In genomic region chr14:95892142-95892541, GRCh38 we compare ENCODE assay signal across 1 cellular context.
A peak's percentile ranks its signal among the peaks of the same experiment; 100 is the strongest.
TF ChIP-seq lines count a peak whose summit lies in the region.

No MANE protein-coding gene starts in this region.

TF ChIP-seq in K562, 482 proteins besides CTCF, POLR2A, EP300 and RAD21 (continued from another document):
- TF ChIP-seq ZNF589 (CRISPR knock-in tag; IDR thresholded peaks at IDR 0.05; ENCODE audit: low read depth) (peak; percentile 62), BACH1 (tag; IDR thresholded peaks at IDR 0.05) (no peak), ZNF175 (CRISPR knock-in tag; IDR thresholded peaks at IDR 0.05; ENCODE audit: low read depth) (peak; percentile 46; the same call in 1 of the 2 replicates), FOSL1 (tag; conservative IDR thresholded peaks at IDR 0.05) (peak; percentile 73)
- TF ChIP-seq, protein P1, sequence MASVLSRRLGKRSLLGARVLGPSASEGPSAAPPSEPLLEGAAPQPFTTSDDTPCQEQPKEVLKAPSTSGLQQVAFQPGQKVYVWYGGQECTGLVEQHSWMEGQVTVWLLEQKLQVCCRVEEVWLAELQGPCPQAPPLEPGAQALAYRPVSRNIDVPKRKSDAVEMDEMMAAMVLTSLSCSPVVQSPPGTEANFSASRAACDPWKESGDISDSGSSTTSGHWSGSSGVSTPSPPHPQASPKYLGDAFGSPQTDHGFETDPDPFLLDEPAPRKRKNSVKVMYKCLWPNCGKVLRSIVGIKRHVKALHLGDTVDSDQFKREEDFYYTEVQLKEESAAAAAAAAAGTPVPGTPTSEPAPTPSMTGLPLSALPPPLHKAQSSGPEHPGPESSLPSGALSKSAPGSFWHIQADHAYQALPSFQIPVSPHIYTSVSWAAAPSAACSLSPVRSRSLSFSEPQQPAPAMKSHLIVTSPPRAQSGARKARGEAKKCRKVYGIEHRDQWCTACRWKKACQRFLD (CRISPR knock-in tag; IDR thresholded peaks at IDR 0.05): no peak
